21 cellular contexts compared by ENCODE assay signal in the genomic region with DNA sequence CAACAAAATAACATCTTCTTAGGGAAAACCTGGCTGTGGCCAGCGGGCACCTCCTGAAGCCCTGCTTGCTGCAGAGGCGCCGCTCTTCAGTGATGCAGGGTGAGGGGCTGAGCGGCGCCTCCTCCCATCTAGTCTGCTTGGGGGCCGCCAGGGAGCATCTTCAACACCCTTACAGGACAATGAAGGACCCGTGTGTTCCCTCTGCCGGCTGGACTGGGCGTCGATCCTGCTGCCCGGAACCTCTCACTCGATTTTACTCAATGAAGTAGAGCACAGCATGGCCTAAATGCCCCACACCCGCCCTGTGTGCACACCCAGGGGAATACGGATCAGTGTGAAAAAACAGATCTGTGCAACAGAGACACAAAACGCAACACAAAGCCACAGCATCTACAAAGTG. TPM values are rescaled to one million over a fixed set of nuclear protein-coding genes. Genes with fewer than 3 reads are reported as not detected.
A peak's percentile ranks its signal among the peaks of the same experiment; 100 is the strongest.
DNase-seq lines count a peak whose midpoint lies in the region; ATAC-seq and TF ChIP-seq lines count a peak whose summit lies in the region.
"Had no signal": no experiment of that assay in that cellular context is flagged by ENCODE, and none has a peak within 500 bp of the region (broad histone marks: within the 10 kb centered on the region; RNA-seq: fewer than 3 reads in every experiment).

No MANE protein-coding gene starts in this region.

- H3K4me1 Mint-ChIP-seq in activated naive CD4-positive, alpha-beta T cell treated with anti-CD3 and anti-CD28 coated beads, Interleukin-2, amount 50 U/mL, for 24 hours = peaks cover 69% of the 10 kb centered on the region
- peaks cover 68 to 73% (median 72%) of the 10 kb centered on the region in 3 donors for H3K4me1 Mint-ChIP-seq in T-cell
- H3K4me1 Mint-ChIP-seq in effector memory CD8-positive, alpha-beta T cell (ENCODE audit: low read depth in 2 of 2) = peaks cover 63 to 74% of the 10 kb centered on the region in 2 donors

- intact Hi-C loops in dorsolateral prefrontal cortex (cut with DNase I) = no loop called here

- no peak overlapping the region for H3K4me3 ChIP-seq in dorsolateral prefrontal cortex
- H3K4me3 ChIP-seq: esophagus muscularis mucosa, GM12878, lung, skin epidermis had no signal

- POLR2A ChIA-PET in T-cell (lab: Charles Lee) = interaction anchor here in 1 of 2 donors (1.1 kb wide), 1 partner anchor 77 kb away, joined by 3 read pairs; no protein-coding TSS in a partner anchor

- no peak for TF ChIP-seq CTCF in dorsolateral prefrontal cortex (IDR thresholded peaks at IDR 0.05 in 54 of 56, conservative IDR thresholded peaks at IDR 0.05 in 2 of 56; ENCODE audit: low read depth in 1 of 56, partially characterized antibody in 56 of 56)

- H3K27ac Mint-ChIP-seq in activated naive CD4-positive, alpha-beta T cell treated with anti-CD3 and anti-CD28 coated beads, Interleukin-2, amount 50 U/mL, for 24 hours = peak overlapping the region; percentile 81
- peak overlapping the region; percentile 97 for H3K27ac Mint-ChIP-seq in T-cell
- H3K27ac Mint-ChIP-seq in effector memory CD8-positive, alpha-beta T cell = peak overlapping the region; percentile 61 to 87
- H3K27ac Mint-ChIP-seq: activated B cell treated with CpG ODN at 0.5 μM for 24 hours had no signal

- H3K27me3 Mint-ChIP-seq in activated naive CD4-positive, alpha-beta T cell treated with anti-CD3 and anti-CD28 coated beads, Interleukin-2, amount 50 U/mL, for 24 hours = no peaks in the 10 kb centered on the region
- no peaks in the 10 kb centered on the region for H3K27me3 Mint-ChIP-seq in T-cell
- no peaks in the 10 kb centered on the region for H3K27me3 Mint-ChIP-seq in effector memory CD8-positive, alpha-beta T cell
- H3K27me3 Mint-ChIP-seq: activated B cell treated with CpG ODN at 0.5 μM for 24 hours; stimulated activated memory B cell treated with anti-CD40 and anti-IgM and Interleukin-4, amounts not matched to agents 10 μg/mL and 1 μg/mL and 100 μg/mL, for 72 hours had no signal

- in situ Hi-C loops in G401 (cut with HindIII; ENCODE audit: low sequenced_read_pairs) = no loop called here

- DNase-seq in activated naive CD4-positive, alpha-beta T cell (lab: John Stamatoyannopoulos, UW) = no peak
- DNase-seq in T-cell = peak in 3 of 34 experiments; percentile 12 to 35 (median 19)
- DNase-seq in effector memory CD8-positive, alpha-beta T cell = peak in 1 of 3 experiments; percentile 11
- DNase-seq in dorsolateral prefrontal cortex = no peak
- no peak for DNase-seq in G401 (ENCODE audit: low spot score)
- DNase-seq: activated B cell treated with CpG ODN at 0.5 μM for 24 hours; DMS53; effector CD8-positive, alpha-beta T cell; hippocampal formation; NCI-H146; NCI-H2171 treated with DMSO at 0.1 percent for 48 hours; NCI-H526; nucleus accumbens had no signal

- no peaks in the 10 kb centered on the region for H3K9me3 Mint-ChIP-seq in activated naive CD4-positive, alpha-beta T cell treated with anti-CD3 and anti-CD28 coated beads, Interleukin-2, amount 50 U/mL, for 24 hours
- H3K9me3 Mint-ChIP-seq in T-cell = peaks cover 0 to 7% (median 3%) of the 10 kb centered on the region in 3 donors
- H3K9me3 Mint-ChIP-seq in effector memory CD8-positive, alpha-beta T cell = peaks cover 6 to 9% of the 10 kb centered on the region in 2 donors

- H3K36me3 Mint-ChIP-seq in activated naive CD4-positive, alpha-beta T cell treated with anti-CD3 and anti-CD28 coated beads, Interleukin-2, amount 50 U/mL, for 24 hours = peaks cover 2% of the 10 kb centered on the region
- peaks cover 11% of the 10 kb centered on the region for H3K36me3 Mint-ChIP-seq in T-cell
- H3K36me3 Mint-ChIP-seq in effector memory CD8-positive, alpha-beta T cell (ENCODE audit: insufficient read depth) = peaks cover 22% of the 10 kb centered on the region

- H3K27me3 ChIP-seq in dorsolateral prefrontal cortex = no peaks in the 10 kb centered on the region
- H3K27me3 ChIP-seq: esophagus muscularis mucosa had no signal

- peak overlapping the region; percentile 75 for H3K4me3 Mint-ChIP-seq in activated naive CD4-positive, alpha-beta T cell treated with anti-CD3 and anti-CD28 coated beads, Interleukin-2, amount 50 U/mL, for 24 hours
- peak overlapping the region; percentile 69 to 81 (median 73) for H3K4me3 Mint-ChIP-seq in T-cell
- H3K4me3 Mint-ChIP-seq in effector memory CD8-positive, alpha-beta T cell = peak overlapping the region; percentile 75 to 80
- H3K4me3 Mint-ChIP-seq: activated B cell treated with CpG ODN at 0.5 μM for 24 hours; stimulated activated memory B cell treated with anti-CD40 and anti-IgM and Interleukin-4, amounts not matched to agents 10 μg/mL and 1 μg/mL and 100 μg/mL, for 72 hours had no signal

- no peak overlapping the region for H3K27ac ChIP-seq in dorsolateral prefrontal cortex
- H3K27ac ChIP-seq: esophagus muscularis mucosa had no signal

- ATAC-seq in T-cell (replicated peaks in 1 of 4) (peak; percentile 19 to 45 (median 37)), HG03469 (IDR thresholded peaks at IDR 0.05; ENCODE audit: unreplicated experiment) (no peak)
- ATAC-seq in effector memory CD8-positive, alpha-beta T cell (replicated peaks) = peak; percentile 34
- ATAC-seq: HCT116 had no signal

- CTCF ChIA-PET in T-cell (lab: Charles Lee) = interaction anchor here (0.6 to 2.4 kb wide), 3 partner anchors 10 to 12 kb away, joined by 3 to 12 read pairs (median 9); no protein-coding TSS in a partner anchor

RNA-seq across cellular contexts. Expression of a gene that starts 28.5 kb away (rescaled TPM):
- total RNA-seq in T-cell (10 to 100 TPM; 23.8 to 31.2 (median 27.5) TPM), dorsolateral prefrontal cortex (100 to 1,000 TPM in 23 of 120 experiments, 10 to 100 TPM in 97; 59.1 to 146 (median 85.0) TPM)
- 28.7 and 37.0 TPM in 2 replicates for total RNA-seq in G401 (2014; rRNA removed; shearing (Covaris generic))
